Comparison of ENCODE assay signal across 1 cellular context in genomic region chr17:7232114-7232513, GRCh38.
TF ChIP-seq lines count a peak whose summit lies in the region.

No MANE protein-coding gene starts in this region.

TF ChIP-seq in SK-N-SH, 30 proteins besides CTCF, POLR2A, EP300 and RAD21 (continued from another document):
- TF ChIP-seq REST (IDR thresholded peaks at IDR 0.05; ENCODE audit: low read depth, low read length) = no peak
- TF ChIP-seq RCOR1 (IDR thresholded peaks at IDR 0.05; ENCODE audit: low read length) = no peak
- no peak for TF ChIP-seq NFIC (IDR thresholded peaks at IDR 0.05; ENCODE audit: borderline replicate concordance)
- TF ChIP-seq POLR2AphosphoS5 (IDR thresholded peaks at IDR 0.05; ENCODE audit: low read depth, low read length) = no peak
TF ChIP-seq in SK-N-SH: peak in this region for 0.
